ENCODE assay signal across 2 cellular contexts in the genomic region with DNA sequence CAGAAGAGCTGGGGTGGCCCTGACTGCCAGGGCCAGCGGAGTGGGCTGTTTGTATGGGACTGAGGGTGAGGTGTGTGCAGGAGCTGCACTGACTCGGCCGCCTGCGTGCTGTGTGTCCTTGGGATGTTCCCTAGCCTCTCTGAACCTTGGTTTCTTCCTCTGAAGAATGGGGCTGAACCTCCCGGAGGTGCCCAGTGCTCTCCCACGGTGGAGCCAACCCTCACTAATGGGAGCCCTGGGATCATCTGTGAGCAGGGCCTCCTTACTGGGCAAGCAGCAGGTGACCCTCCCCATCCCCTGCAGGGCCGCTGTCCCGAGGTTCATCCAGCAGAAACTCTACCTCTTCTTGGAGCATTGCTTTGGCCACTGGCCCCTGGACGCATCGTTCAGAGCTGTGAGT.
TF ChIP-seq lines count a peak whose summit lies in the region.

No MANE protein-coding gene starts in this region.

TF ChIP-seq in K562, 482 proteins besides CTCF, POLR2A, EP300 and RAD21:
- no peak for TF ChIP-seq GABPA (tag; conservative IDR thresholded peaks at IDR 0.05; ENCODE audit: low read depth)
- no peak for TF ChIP-seq RAD51 (IDR thresholded peaks at IDR 0.05; ENCODE audit: borderline replicate concordance, low read depth)
- TF ChIP-seq MLX (CRISPR knock-in tag; conservative IDR thresholded peaks at IDR 0.05) = no peak
- TF ChIP-seq ZNF830 (CRISPR knock-in tag; IDR thresholded peaks at IDR 0.05) = no peak
- TF ChIP-seq PHF21A (IDR thresholded peaks at IDR 0.05; ENCODE audit: borderline replicate concordance, low read depth) = no peak
- 0 out of 2 replicates have a peak, but pooled peaks have one; percentile 11 for TF ChIP-seq BCOR (IDR thresholded peaks at IDR 0.05)
- TF ChIP-seq MCM2 (IDR thresholded peaks at IDR 0.05; ENCODE audit: low read depth) = no peak
- TF ChIP-seq SMARCA5 (IDR thresholded peaks at IDR 0.05) = 0 out of 2 replicates have a peak, but pooled peaks have one; percentile 19
- no peak for TF ChIP-seq CBX2 (IDR thresholded peaks at IDR 0.05; ENCODE audit: insufficient read depth, low read length, poor library complexity, severe bottlenecking)
- TF ChIP-seq, protein P1, sequence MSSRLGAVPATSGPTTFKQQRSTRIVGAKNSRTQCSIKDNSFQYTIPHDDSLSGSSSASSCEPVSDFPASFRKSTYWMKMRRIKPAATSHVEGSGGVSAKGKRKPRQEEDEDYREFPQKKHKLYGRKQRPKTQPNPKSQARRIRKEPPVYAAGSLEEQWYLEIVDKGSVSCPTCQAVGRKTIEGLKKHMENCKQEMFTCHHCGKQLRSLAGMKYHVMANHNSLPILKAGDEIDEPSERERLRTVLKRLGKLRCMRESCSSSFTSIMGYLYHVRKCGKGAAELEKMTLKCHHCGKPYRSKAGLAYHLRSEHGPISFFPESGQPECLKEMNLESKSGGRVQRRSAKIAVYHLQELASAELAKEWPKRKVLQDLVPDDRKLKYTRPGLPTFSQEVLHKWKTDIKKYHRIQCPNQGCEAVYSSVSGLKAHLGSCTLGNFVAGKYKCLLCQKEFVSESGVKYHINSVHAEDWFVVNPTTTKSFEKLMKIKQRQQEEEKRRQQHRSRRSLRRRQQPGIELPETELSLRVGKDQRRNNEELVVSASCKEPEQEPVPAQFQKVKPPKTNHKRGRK (tag; IDR thresholded peaks at IDR 0.05) = no peak
- TF ChIP-seq ZBED1 (IDR thresholded peaks at IDR 0.05) = no peak
- no peak for TF ChIP-seq NCOA6 (IDR thresholded peaks at IDR 0.05)
- TF ChIP-seq ZFP36 (IDR thresholded peaks at IDR 0.05; ENCODE audit: low read depth, low read length, partially characterized antibody) = peak; percentile 48
- TF ChIP-seq ZNF197 (CRISPR knock-in tag; IDR thresholded peaks at IDR 0.05; ENCODE audit: low read depth) = no peak
TF ChIP-seq in K562: peak in this region for 3.

TF ChIP-seq in WTC11, 78 proteins besides CTCF, POLR2A, EP300 and RAD21:
- no peak for TF ChIP-seq OVOL2 (CRISPR knock-in tag; IDR thresholded peaks at IDR 0.05; ENCODE audit: borderline replicate concordance)
- no peak for TF ChIP-seq NR2C2 (CRISPR knock-in tag; IDR thresholded peaks at IDR 0.05)
- no peak for TF ChIP-seq GABPB1 (CRISPR knock-in tag; IDR thresholded peaks at IDR 0.05)
- TF ChIP-seq ZNF532 (CRISPR knock-in tag; IDR thresholded peaks at IDR 0.05; ENCODE audit: borderline replicate concordance) = no peak
- no peak for TF ChIP-seq NR3C1 (CRISPR knock-in tag; conservative IDR thresholded peaks at IDR 0.05; ENCODE audit: low read depth)
- no peak for TF ChIP-seq SMAD3 (CRISPR knock-in tag; IDR thresholded peaks at IDR 0.05; ENCODE audit: borderline replicate concordance)
- TF ChIP-seq ZNF425 (CRISPR knock-in tag; conservative IDR thresholded peaks at IDR 0.05) = no peak
- TF ChIP-seq FOXP4 (CRISPR knock-in tag; IDR thresholded peaks at IDR 0.05) = no peak
- TF ChIP-seq RORB (CRISPR knock-in tag; IDR thresholded peaks at IDR 0.05) = no peak
- no peak for TF ChIP-seq ZNF396 (CRISPR knock-in tag; IDR thresholded peaks at IDR 0.05; ENCODE audit: borderline replicate concordance)
